ENCODE assay signal across 12 cellular contexts in genomic region chr18:57768557-57769326, GRCh38. TPM values are rescaled to one million over a fixed set of nuclear protein-coding genes. Genes with fewer than 3 reads are reported as not detected.
A peak's percentile ranks its signal among the peaks of the same experiment; 100 is the strongest.
DNase-seq lines count a peak whose midpoint lies in the region; ATAC-seq and TF ChIP-seq lines count a peak whose summit lies in the region.
"Had no signal": no experiment of that assay in that cellular context is flagged by ENCODE, and none has a peak within 500 bp of the region (broad histone marks: within the 10 kb centered on the region; RNA-seq: fewer than 3 reads in every experiment).

No MANE protein-coding gene starts in this region.

- POLR2A ChIA-PET in RWPE1 (lab: Yijun Ruan, JAX; ENCODE audit: low non-redundant PET): no interaction called here

- H3K36me3 ChIP-seq in heart right ventricle (peaks cover 0 to 6% (median 0%) of the 10 kb centered on the region in 9 donors), subcutaneous abdominal adipose tissue (ENCODE audit: control insufficient read depth in 5 of 5, insufficient read depth in 5 of 5, low read length in 5 of 5) (peaks cover 0 to 2% (median 0%) of the 10 kb centered on the region in 5 donors), spleen (peaks cover 0 to 3% (median 0%) of the 10 kb centered on the region in 6 donors)

- TF ChIP-seq CTCF in RWPE1 (conservative IDR thresholded peaks at IDR 0.05; ENCODE audit: low read depth) (no peak), heart right ventricle (IDR thresholded peaks at IDR 0.05) (no peak), spleen (IDR thresholded peaks at IDR 0.05 in 8 of 11, conservative IDR thresholded peaks at IDR 0.05 in 3 of 11) (no peak)

- no peak overlapping the region for H3K9ac ChIP-seq in subcutaneous abdominal adipose tissue (ENCODE audit: low read length in 5 of 5)

- intact Hi-C loops in heart right ventricle (cut with DNase I) (loop anchor here in 1 of 10 donors (10.0 kb wide), 1 partner anchor 46 kb away; no protein-coding TSS in a partner anchor), spleen (cut with DNase I; ENCODE audit: low total_unique reads) (no loop called here)

- ATAC-seq in heart right ventricle (peak; percentile 35 to 80 (median 68)), HG03520 (IDR thresholded peaks at IDR 0.05; ENCODE audit: unreplicated experiment) (no peak), GM18873 (IDR thresholded peaks at IDR 0.05; ENCODE audit: low FRiP score, unreplicated experiment) (no peak)
- ATAC-seq: WTC11 had no signal

- H3K4me1 ChIP-seq in heart right ventricle (peaks cover 10 to 79% (median 56%) of the 10 kb centered on the region in 9 donors), subcutaneous abdominal adipose tissue (ENCODE audit: control insufficient read depth in 5 of 5, insufficient read depth in 5 of 5, low read length in 5 of 5) (peaks cover 0 to 40% (median 19%) of the 10 kb centered on the region in 5 donors), spleen (peaks cover 0 to 37% (median 17%) of the 10 kb centered on the region in 6 donors)

- H3K4me3 ChIP-seq in heart right ventricle (no peak overlapping the region), subcutaneous abdominal adipose tissue (ENCODE audit: low read depth in 1 of 5, low read length in 5 of 5) (no peak overlapping the region), spleen (no peak overlapping the region)

- H3K27me3 ChIP-seq in heart right ventricle (no peaks in the 10 kb centered on the region), subcutaneous abdominal adipose tissue (ENCODE audit: control insufficient read depth in 5 of 5, insufficient read depth in 4 of 5, low read length in 5 of 5) (no peaks in the 10 kb centered on the region), spleen (replicated peaks in 1 of 7) (no peaks in the 10 kb centered on the region)

- TF ChIP-seq POLR2A in spleen (IDR thresholded peaks at IDR 0.05): no peak

- H3K9me3 ChIP-seq in heart right ventricle (no peaks in the 10 kb centered on the region), subcutaneous abdominal adipose tissue (ENCODE audit: control insufficient read depth in 5 of 5, low read length in 5 of 5) (no peaks in the 10 kb centered on the region), spleen (no peaks in the 10 kb centered on the region)

- DNase-seq in HT-29 (ENCODE audit: low spot score) (peak; percentile 25), RWPE1 (ENCODE audit: low spot score) (no peak), heart right ventricle (no peak), nucleus accumbens (lab: John Stamatoyannopoulos, UW) (no peak), spleen (no peak)
- DNase-seq: activated gamma-delta T cell treated with Interleukin-2 at 50 U/mL for 16 hours; mesendoderm; stimulated activated CD4-positive, alpha-beta T cell treated with anti-CD3 and anti-CD28 coated beads, Interleukin-2, amount 100 ng/mL, for 24 hours had no signal

- H3K27ac ChIP-seq in RWPE1: peak overlapping the region; percentile 60
- peak overlapping the region in 8 of 10 donors; percentile 22 to 74 (median 60) for H3K27ac ChIP-seq in heart right ventricle
- peak overlapping the region; percentile 70 for H3K27ac ChIP-seq in subcutaneous abdominal adipose tissue (ENCODE audit: low read depth, low read length)
- H3K27ac ChIP-seq in spleen: peak overlapping the region in 4 of 8 donors; percentile 4 to 51 (median 16)

- WGBS in heart right ventricle, 2 donors: 36 to 44% methylated on average over 8 of the region's 8 CpGs
- 74 to 81% (median 80%) methylated on average over 8 of the region's 8 CpGs for whole genome bisulfite sequencing in spleen, 5 donors

- CTCF ChIA-PET in RWPE1 (lab: Yijun Ruan, JAX): no interaction called here

RNA-seq across cellular contexts. Expression of gene ATP8B1, which starts 34.4 kb away (rescaled TPM):
- 25.8 and 34.0 TPM in 2 replicates for total RNA-seq in HT-29 (2014; rRNA removed; shearing (Covaris generic))
- 10 to 100 TPM in 4 of 10 donors, 1 to 10 TPM in 6; 4.1 to 16.5 (median 8.1) TPM for total RNA-seq in heart right ventricle
- polyA plus RNA-seq in heart right ventricle: 1 to 10 TPM; 2.7 to 3.7 TPM
- total RNA-seq in spleen: 10 to 100 TPM in 6 of 7 donors, 1 to 10 TPM in 1; 5.1 to 22.0 (median 14.5) TPM
- 1 to 10 TPM; 1.0 to 2.1 (median 1.5) TPM for polyA plus RNA-seq in spleen

Comparison
In these comparisons a context has a peak if more than half of its experiments do, and no peak if none do; other contexts are left out.
1. ATAC-seq: peak in heart right ventricle (8 of 8); none in HG03520 (single experiment) and GM18873 (single experiment).